In the genomic region with DNA sequence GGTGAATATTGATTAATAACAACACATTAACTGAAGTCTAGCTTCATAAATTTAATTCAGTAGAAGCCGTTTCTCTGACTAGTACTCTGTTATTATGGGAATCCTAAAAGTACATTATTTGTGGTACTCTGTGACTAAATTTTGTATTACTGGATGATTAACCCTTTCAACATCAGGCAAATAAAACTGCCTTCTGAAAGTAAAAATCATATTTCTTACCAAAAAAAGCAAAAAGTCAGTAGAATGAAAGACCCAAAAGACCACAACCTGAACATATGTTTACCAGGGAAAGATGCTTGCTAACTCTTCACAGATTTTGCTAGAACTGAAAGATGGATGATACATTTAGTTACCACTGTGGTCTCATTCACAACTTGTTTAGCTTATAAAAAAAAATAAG, we compare ENCODE assay signal across 1 cellular context.
TF ChIP-seq lines count a peak whose summit lies in the region.

No MANE protein-coding gene starts in this region.

TF ChIP-seq in SK-N-SH treated with all-trans-retinoic acid at 6 μM for 48 hours, 23 proteins besides CTCF, POLR2A, EP300 and RAD21 (continued from another document):
- TF ChIP-seq, protein P1, sequence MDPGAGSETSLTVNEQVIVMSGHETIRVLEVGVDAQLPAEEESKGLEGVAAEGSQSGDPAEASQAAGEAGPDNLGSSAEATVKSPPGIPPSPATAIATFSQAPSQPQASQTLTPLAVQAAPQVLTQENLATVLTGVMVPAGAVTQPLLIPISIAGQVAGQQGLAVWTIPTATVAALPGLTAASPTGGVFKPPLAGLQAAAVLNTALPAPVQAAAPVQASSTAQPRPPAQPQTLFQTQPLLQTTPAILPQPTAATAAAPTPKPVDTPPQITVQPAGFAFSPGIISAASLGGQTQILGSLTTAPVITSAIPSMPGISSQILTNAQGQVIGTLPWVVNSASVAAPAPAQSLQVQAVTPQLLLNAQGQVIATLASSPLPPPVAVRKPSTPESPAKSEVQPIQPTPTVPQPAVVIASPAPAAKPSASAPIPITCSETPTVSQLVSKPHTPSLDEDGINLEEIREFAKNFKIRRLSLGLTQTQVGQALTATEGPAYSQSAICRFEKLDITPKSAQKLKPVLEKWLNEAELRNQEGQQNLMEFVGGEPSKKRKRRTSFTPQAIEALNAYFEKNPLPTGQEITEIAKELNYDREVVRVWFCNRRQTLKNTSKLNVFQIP (CRISPR knock-in tag; IDR thresholded peaks at IDR 0.05; ENCODE audit: borderline replicate concordance, low read depth) = no peak
- TF ChIP-seq GLIS3 (CRISPR knock-in tag; IDR thresholded peaks at IDR 0.05) (no peak), TCF4 (CRISPR knock-in tag; IDR thresholded peaks at IDR 0.05; ENCODE audit: borderline replicate concordance) (no peak), ZNF8 (CRISPR knock-in tag; IDR thresholded peaks at IDR 0.05) (no peak), ZC3H10 (CRISPR knock-in tag; IDR thresholded peaks at IDR 0.05) (no peak), BACH2 (CRISPR knock-in tag; IDR thresholded peaks at IDR 0.05; ENCODE audit: borderline replicate concordance) (no peak)
- TF ChIP-seq, protein P2, sequence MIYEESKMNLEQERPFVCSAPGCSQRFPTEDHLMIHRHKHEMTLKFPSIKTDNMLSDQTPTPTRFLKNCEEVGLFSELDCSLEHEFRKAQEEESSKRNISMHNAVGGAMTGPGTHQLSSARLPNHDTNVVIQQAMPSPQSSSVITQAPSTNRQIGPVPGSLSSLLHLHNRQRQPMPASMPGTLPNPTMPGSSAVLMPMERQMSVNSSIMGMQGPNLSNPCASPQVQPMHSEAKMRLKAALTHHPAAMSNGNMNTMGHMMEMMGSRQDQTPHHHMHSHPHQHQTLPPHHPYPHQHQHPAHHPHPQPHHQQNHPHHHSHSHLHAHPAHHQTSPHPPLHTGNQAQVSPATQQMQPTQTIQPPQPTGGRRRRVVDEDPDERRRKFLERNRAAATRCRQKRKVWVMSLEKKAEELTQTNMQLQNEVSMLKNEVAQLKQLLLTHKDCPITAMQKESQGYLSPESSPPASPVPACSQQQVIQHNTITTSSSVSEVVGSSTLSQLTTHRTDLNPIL (CRISPR knock-in tag; IDR thresholded peaks at IDR 0.05; ENCODE audit: low read depth) = no peak
